8 cellular contexts compared by ENCODE assay signal in the genomic region with DNA sequence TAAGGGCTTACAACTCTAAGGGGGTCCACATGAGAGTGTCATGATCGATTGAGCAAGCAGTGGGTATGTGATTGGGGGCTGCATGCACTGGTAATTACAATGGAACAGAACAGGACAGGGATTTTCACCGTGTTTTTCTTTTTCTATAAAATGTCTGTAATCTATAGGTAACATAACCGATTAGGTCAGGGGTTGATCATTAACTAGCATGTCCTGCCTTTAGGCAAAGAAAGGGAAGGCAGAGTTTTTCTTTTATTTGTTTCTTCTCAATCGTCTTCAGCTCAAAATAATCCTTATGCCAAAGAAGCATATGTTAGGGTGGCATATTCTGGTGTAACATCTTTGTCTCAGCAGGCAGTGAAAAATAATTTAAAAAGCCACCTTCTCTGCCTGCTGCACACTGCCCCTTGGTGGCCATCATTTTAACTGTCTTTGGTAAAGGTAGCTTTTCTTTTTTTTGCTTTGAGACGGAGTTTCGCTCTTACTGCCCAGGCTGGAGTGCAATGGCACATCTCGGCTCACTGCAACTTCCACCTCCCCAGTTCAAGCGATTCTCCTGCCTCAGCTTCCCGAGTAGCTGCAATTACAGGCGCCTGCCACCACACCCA. TPM values are rescaled to one million over a fixed set of nuclear protein-coding genes. Genes with fewer than 3 reads are reported as not detected.
DNase-seq lines count a peak whose midpoint lies in the region; ATAC-seq, FAIRE-seq and TF ChIP-seq lines count a peak whose summit lies in the region.

No MANE protein-coding gene starts in this region.

- no peak overlapping the region for H2AFZ ChIP-seq in HepG2 (ENCODE audit: low read length)

- peak in 2 of 4 donors; percentile 34 to 47 for ATAC-seq in heart left ventricle
- ATAC-seq in HG02938 (IDR thresholded peaks at IDR 0.05; ENCODE audit: unreplicated experiment), result peak; percentile 79
- peak; percentile 71 for ATAC-seq in HepG2
- ATAC-seq in stimulated activated naive B cell treated with anti-CD40 and anti-IgM and Interleukin-4, amounts not matched to agents 10 μg/mL and 1 μg/mL and 100 μg/mL, for 72 hours (replicated peaks), result peak; percentile 64 to 83

- no peaks in the 10 kb centered on the region for H3K9me3 ChIP-seq in heart left ventricle
- no peaks in the 10 kb centered on the region for H3K9me3 ChIP-seq in ascending aorta
- no peaks in the 10 kb centered on the region for H3K9me3 ChIP-seq in HepG2 (ENCODE audit: low read length)

- no peak for FAIRE-seq in HepG2 (lab: Jason Lieb, UNC)

- intact Hi-C loops in heart left ventricle (cut with DNase I), result loop anchor here in 9 of 10 donors (1.0 to 10.0 kb wide), 7 partner anchors 155 to 215 kb away; no protein-coding TSS in a partner anchor
- intact Hi-C loops in cardiac septum (cut with DNase I), result loop anchor here (10.0 kb wide), 1 partner anchor 205 kb away; no protein-coding TSS in a partner anchor
- intact Hi-C loops in ascending aorta (cut with DNase I), result loop anchor here (2.0 kb wide), 1 partner anchor 203 kb away; no protein-coding TSS in a partner anchor
- intact Hi-C loops in HepG2 (cut with micrococcal nuclease; ENCODE audit: unreplicated experiment), result loop anchor here (1.0 to 2.0 kb wide), 3 partner anchors 33 to 214 kb away; partner anchors contain the start of gene RNASET2

- H3K36me3 ChIP-seq in heart left ventricle (no peaks in the 10 kb centered on the region), ascending aorta (no peaks in the 10 kb centered on the region), HepG2 (replicated peaks in 1 of 2; ENCODE audit: control insufficient read depth in 1 of 2, insufficient read depth in 2 of 2, low read length in 2 of 2) (peaks cover 2 to 11% of the 10 kb centered on the region in 2 experiments; a peak in 2 of 5 replicates)

- no peaks in the 10 kb centered on the region for H4K20me1 ChIP-seq in HepG2 (ENCODE audit: insufficient read depth, low read length)

- H3K4me2 ChIP-seq in HepG2 (ENCODE audit: low read depth, low read length), result no peak overlapping the region

- POLR2A ChIA-PET in RWPE1 (lab: Yijun Ruan, JAX; ENCODE audit: low non-redundant PET) (no interaction called here), HepG2 (lab: Yijun Ruan, JAX) (interaction anchor here (1.0 to 2.6 kb wide), 3 partner anchors 10 to 33 kb away, joined by 3 to 12 read pairs (median 6); partner anchors contain the start of genes CEP43 and RNASET2)

- no peaks in the 10 kb centered on the region for H3K4me1 ChIP-seq in heart left ventricle
- no peaks in the 10 kb centered on the region for H3K4me1 ChIP-seq in ascending aorta
- peaks cover 32% of the 10 kb centered on the region for H3K4me1 ChIP-seq in HepG2 (ENCODE audit: insufficient read depth, low read length)

- H3K4me3 ChIP-seq in heart left ventricle (no peak overlapping the region), ascending aorta (no peak overlapping the region), HepG2 (replicated peaks in 1 of 3; ENCODE audit: insufficient read depth in 1 of 3, low read depth in 2 of 3, low read length in 3 of 3) (no peak overlapping the region)

- H3K27ac Mint-ChIP-seq in stimulated activated naive B cell treated with anti-CD40 and anti-IgM and Interleukin-4, amounts not matched to agents 10 μg/mL and 1 μg/mL and 100 μg/mL, for 72 hours, result peak overlapping the region; percentile 65

- no peaks in the 10 kb centered on the region for H3K36me3 Mint-ChIP-seq in stimulated activated naive B cell treated with anti-CD40 and anti-IgM and Interleukin-4, amounts not matched to agents 10 μg/mL and 1 μg/mL and 100 μg/mL, for 72 hours

- DNase-seq in heart left ventricle (peak in 1 of 5 donors; percentile 21), cardiac septum (ENCODE audit: low spot score) (no peak), RWPE1 (ENCODE audit: low spot score) (no peak), ascending aorta (ENCODE audit: low spot score in 2 of 2) (no peak), HepG2 (ENCODE audit: low spot score) (peak; percentile 47), HK-2 (ENCODE audit: unreplicated experiment) (no peak)
- DNase-seq in stimulated activated naive B cell treated with anti-CD40 and anti-IgM and Interleukin-4, amounts not matched to agents 10 μg/mL and 1 μg/mL and 100 μg/mL, for 72 hours, result no peak

- CTCF ChIA-PET in RWPE1 (lab: Yijun Ruan, JAX), result interaction anchor here (0.5 to 4.0 kb wide), 13 partner anchors 8 to 872 kb away, joined by 3 to 33 read pairs (median 5); partner anchors contain the start of gene CEP43
- CTCF ChIA-PET in HepG2 (lab: Yijun Ruan, JAX; ENCODE audit: low intra/inter-chr PET ratio, low total read pairs), result interaction anchor here (2.1 to 2.6 kb wide), 2 partner anchors 203 to 214 kb away, joined by 7 to 33 read pairs; no protein-coding TSS in a partner anchor

- no peaks in the 10 kb centered on the region for H3K9me3 Mint-ChIP-seq in stimulated activated naive B cell treated with anti-CD40 and anti-IgM and Interleukin-4, amounts not matched to agents 10 μg/mL and 1 μg/mL and 100 μg/mL, for 72 hours

- no peaks in the 10 kb centered on the region for H3K27me3 Mint-ChIP-seq in stimulated activated naive B cell treated with anti-CD40 and anti-IgM and Interleukin-4, amounts not matched to agents 10 μg/mL and 1 μg/mL and 100 μg/mL, for 72 hours

- H3K9ac ChIP-seq in HepG2 (ENCODE audit: insufficient read depth, low read depth, low read length), result no peak overlapping the region

- WGBS in heart left ventricle, 4 donors, result 52 to 61% (median 55%) methylated on average over 10 of the region's 10 CpGs
- WGBS in HepG2 (ENCODE audit: low lambda C conversion rate), result 48% methylated on average over 10 of the region's 10 CpGs

- in situ Hi-C loops in HepG2 (cut with HindIII; ENCODE audit: extremely low pct_ligation_motif_present, low pct_unique_long_range_greater_than_20kb), result loop anchor here (5.0 kb wide), 1 partner anchor 212 kb away; no protein-coding TSS in a partner anchor

- no peak for TF ChIP-seq POLR2A in heart left ventricle (IDR thresholded peaks at IDR 0.05)
- TF ChIP-seq POLR2A in HepG2 (IDR thresholded peaks at IDR 0.05; ENCODE audit: insufficient read depth in 1 of 2, low read depth in 2 of 2, low read length in 2 of 2), result no peak

- peaks cover 11% of the 10 kb centered on the region for H3K79me2 ChIP-seq in HepG2 (ENCODE audit: insufficient read depth, low read length)

- H3K4me1 Mint-ChIP-seq in stimulated activated naive B cell treated with anti-CD40 and anti-IgM and Interleukin-4, amounts not matched to agents 10 μg/mL and 1 μg/mL and 100 μg/mL, for 72 hours, result peaks cover 5 to 13% of the 10 kb centered on the region in 2 donors

- H3K27me3 ChIP-seq in heart left ventricle, result no peaks in the 10 kb centered on the region
- no peaks in the 10 kb centered on the region for H3K27me3 ChIP-seq in ascending aorta
- H3K27me3 ChIP-seq in HepG2 (ENCODE audit: control insufficient read depth in 1 of 2, insufficient read depth in 2 of 2, low read length in 2 of 2), result no peaks in the 10 kb centered on the region

- no peak for TF ChIP-seq EP300 in HepG2 (IDR thresholded peaks at IDR 0.05; ENCODE audit: low read depth in 2 of 2, low read length in 2 of 2)
- TF ChIP-seq EP300 in HepG2 (CRISPR knock-in tag; IDR thresholded peaks at IDR 0.05; ENCODE audit: borderline replicate concordance), result no peak

- peak in 11 of 12 donors; percentile 28 to 69 (median 43) for TF ChIP-seq CTCF in heart left ventricle (IDR thresholded peaks at IDR 0.05)
- TF ChIP-seq CTCF in RWPE1 (conservative IDR thresholded peaks at IDR 0.05; ENCODE audit: low read depth), result peak; percentile 34
- TF ChIP-seq CTCF in ascending aorta (IDR thresholded peaks at IDR 0.05), result peak in 2 of 3 experiments; percentile 25 to 37
- TF ChIP-seq CTCF in HepG2 (CRISPR knock-in tag; IDR thresholded peaks at IDR 0.05), result peak; percentile 62

- peak; percentile 49 for TF ChIP-seq RAD21 in HepG2 (CRISPR knock-in tag; IDR thresholded peaks at IDR 0.05)

- BruUV-seq in HepG2 (replicated peaks; lab: Mats Ljungman, UMichigan), result no TSS peak

- no peak overlapping the region for H3K4me3 Mint-ChIP-seq in stimulated activated naive B cell treated with anti-CD40 and anti-IgM and Interleukin-4, amounts not matched to agents 10 μg/mL and 1 μg/mL and 100 μg/mL, for 72 hours

- no peak overlapping the region for H3K27ac ChIP-seq in heart left ventricle
- H3K27ac ChIP-seq in RWPE1, result no peak overlapping the region
- no peak overlapping the region for H3K27ac ChIP-seq in ascending aorta
- H3K27ac ChIP-seq in HepG2 (ENCODE audit: extremely low read length, insufficient read depth, low read length), result no peak overlapping the region

RNA-seq across cellular contexts. Expression of gene CEP43, which starts 9.7 kb away (rescaled TPM):
- 10 to 100 TPM in 6 of 9 donors, 1 to 10 TPM in 3; 6.6 to 15.5 (median 10.7) TPM for total RNA-seq in heart left ventricle
- 10 to 100 TPM in 1 of 2 donors, 1 to 10 TPM in 1; 4.7 to 16.9 TPM for polyA plus RNA-seq in heart left ventricle
- 10.2 TPM for total RNA-seq in cardiac septum
- total RNA-seq in ascending aorta, result 10.7 TPM
- total RNA-seq in HepG2 (2016; rRNA removed; fragmentation: Illumina TruSeq; extraction: Trizol), result 73.9 and 88.4 TPM in 2 replicates
- total RNA-seq in HepG2 (2016; cell fraction: cytosol; rRNA removed; fragmentation: Illumina TruSeq; extraction: Trizol; ENCODE audit: low read depth), result 84.7 and 89.7 TPM in 2 replicates
- 68.4 and 95.5 TPM in 2 replicates for total RNA-seq in HepG2 (2016; cell fraction: insoluble cytoplasmic fraction; rRNA removed; fragmentation: Illumina TruSeq; extraction: Trizol)
- total RNA-seq in HepG2 (2016; cell fraction: membrane; rRNA removed; fragmentation: Illumina TruSeq; extraction: Trizol), result 46.9 and 49.2 TPM in 2 replicates
- 62.5 and 63.7 TPM in 2 replicates for total RNA-seq in HepG2 (2016; cell fraction: nucleus; rRNA removed; fragmentation: Illumina TruSeq; extraction: Trizol)
- 20.7 and 29.3 TPM in 2 replicates for polyA plus RNA-seq in HepG2 (2011; rRNA removed)
- 8.6 and 10.8 TPM in 2 replicates for polyA plus RNA-seq in HepG2 (2011; cell fraction: cytosol; rRNA removed)
- polyA plus RNA-seq in HepG2 (2011; cell fraction: nucleus; rRNA removed), result 39.4 and 43.9 TPM in 2 replicates
- 15.0 and 26.1 TPM in 2 replicates for polyA plus RNA-seq in HepG2 (2012)
- 15.3 and 16.0 TPM in 2 replicates for polyA plus RNA-seq in HepG2 (2016; cell fraction: cytosol; fragmentation: Illumina TruSeq; extraction: Trizol; ENCODE audit: low read depth)
- polyA plus RNA-seq in HepG2 (2016; cell fraction: insoluble cytoplasmic fraction; fragmentation: Illumina TruSeq; extraction: Trizol; ENCODE audit: low read depth), result 90.9 and 96.9 TPM in 2 replicates
- polyA plus RNA-seq in HepG2 (2016; cell fraction: membrane; fragmentation: Illumina TruSeq; extraction: Trizol; ENCODE audit: low read depth), result 23.9 and 25.0 TPM in 2 replicates
- polyA plus RNA-seq in HepG2 (2016; cell fraction: nucleus; fragmentation: Illumina TruSeq; extraction: Trizol; ENCODE audit: insufficient read depth, low read depth), result 111 and 119 TPM in 2 replicates
- polyA minus RNA-seq in HepG2 (2011; rRNA and poly(A)+ RNA removed; ENCODE audit: low replicate concordance), result 4.7 and 5.1 TPM in 2 replicates
- 15.3 and 20.4 TPM in 2 replicates for polyA minus RNA-seq in HepG2 (2011; cell fraction: cytosol; rRNA and poly(A)+ RNA removed)
- polyA minus RNA-seq in HepG2 (2011; cell fraction: nucleus; rRNA and poly(A)+ RNA removed), result 42.8 and 56.1 TPM in 2 replicates

RNA-seq across cellular contexts. Expression of gene RNASET2, which starts 33.2 kb away (rescaled TPM):
- total RNA-seq in heart left ventricle (10 to 100 TPM in 7 of 9 donors, 1 to 10 TPM in 2; 7.9 to 76.0 (median 13.5) TPM), cardiac septum (9.1 TPM), ascending aorta (51.9 TPM), HepG2 (2016; rRNA removed; fragmentation: Illumina TruSeq; extraction: Trizol) (22.4 and 44.6 TPM in 2 replicates)
- polyA plus RNA-seq in heart left ventricle (10 to 100 TPM in 1 of 2 donors, 1 to 10 TPM in 1; 5.7 to 18.3 TPM), HepG2 (2011; rRNA removed) (597 and 696 TPM in 2 replicates)
- 26.9 and 41.2 TPM in 2 replicates for total RNA-seq in HepG2 (2016; cell fraction: cytosol; rRNA removed; fragmentation: Illumina TruSeq; extraction: Trizol; ENCODE audit: low read depth)
- 25.4 and 45.4 TPM in 2 replicates for total RNA-seq in HepG2 (2016; cell fraction: insoluble cytoplasmic fraction; rRNA removed; fragmentation: Illumina TruSeq; extraction: Trizol)
- 24.1 and 38.2 TPM in 2 replicates for total RNA-seq in HepG2 (2016; cell fraction: membrane; rRNA removed; fragmentation: Illumina TruSeq; extraction: Trizol)
- total RNA-seq in HepG2 (2016; cell fraction: nucleus; rRNA removed; fragmentation: Illumina TruSeq; extraction: Trizol), result 30.2 and 32.0 TPM in 2 replicates
- polyA plus RNA-seq in HepG2 (2011; cell fraction: cytosol; rRNA removed), result 456 and 545 TPM in 2 replicates
- polyA plus RNA-seq in HepG2 (2011; cell fraction: nucleus; rRNA removed), result 515 and 552 TPM in 2 replicates
- polyA plus RNA-seq in HepG2 (2012), result 446 and 587 TPM in 2 replicates
- 21.3 and 41.6 TPM in 2 replicates for polyA plus RNA-seq in HepG2 (2016; cell fraction: cytosol; fragmentation: Illumina TruSeq; extraction: Trizol; ENCODE audit: low read depth)
- polyA plus RNA-seq in HepG2 (2016; cell fraction: insoluble cytoplasmic fraction; fragmentation: Illumina TruSeq; extraction: Trizol; ENCODE audit: low read depth), result 26.6 and 27.0 TPM in 2 replicates
- 23.6 and 34.9 TPM in 2 replicates for polyA plus RNA-seq in HepG2 (2016; cell fraction: membrane; fragmentation: Illumina TruSeq; extraction: Trizol; ENCODE audit: low read depth)
- 68.7 and 69.0 TPM in 2 replicates for polyA plus RNA-seq in HepG2 (2016; cell fraction: nucleus; fragmentation: Illumina TruSeq; extraction: Trizol; ENCODE audit: insufficient read depth, low read depth)
- polyA minus RNA-seq in HepG2 (2011; rRNA and poly(A)+ RNA removed; ENCODE audit: low replicate concordance), result 4.7 and 104 TPM in 2 replicates
- polyA minus RNA-seq in HepG2 (2011; cell fraction: cytosol; rRNA and poly(A)+ RNA removed), result 149 and 185 TPM in 2 replicates
- polyA minus RNA-seq in HepG2 (2011; cell fraction: nucleus; rRNA and poly(A)+ RNA removed), result 159 and 184 TPM in 2 replicates
